In the genomic region with DNA sequence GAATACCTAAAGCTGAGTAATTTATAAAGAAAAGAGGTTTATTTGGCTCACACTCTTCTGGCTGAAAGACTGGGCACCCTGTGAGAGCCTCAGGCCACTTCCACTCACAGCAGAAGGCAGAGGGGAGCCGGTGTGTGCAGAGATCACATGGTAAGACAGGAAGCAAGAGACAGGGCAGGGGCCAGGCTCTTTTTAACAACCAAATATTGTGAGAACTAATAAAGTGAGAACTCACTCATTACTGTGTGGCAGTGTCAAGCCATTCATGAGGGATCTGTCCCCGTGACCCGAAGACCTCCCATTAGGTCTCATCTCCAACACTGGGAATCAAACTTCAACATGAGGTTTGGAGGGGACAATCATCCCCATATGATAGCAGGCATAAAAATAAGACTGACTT, we compare ENCODE assay signal across 34 cellular contexts.
"Had no signal": no experiment of that assay in that cellular context is flagged by ENCODE, and none has a peak within 500 bp of the region (broad histone marks: within the 10 kb centered on the region; RNA-seq: fewer than 3 reads in every experiment).

No MANE protein-coding gene starts in this region.

- H3K36me3 Mint-ChIP-seq: activated CD4-positive, alpha-beta memory T cell treated with anti-CD3 and anti-CD28 coated beads for 36 hours; activated naive CD8-positive, alpha-beta T cell treated with anti-CD3 and anti-CD28 coated beads for 36 hours had no signal

- H3K4me3 ChIP-seq: adrenal gland, body of pancreas, breast epithelium had no signal

- H3K27ac Mint-ChIP-seq: activated CD4-positive, alpha-beta memory T cell treated with anti-CD3 and anti-CD28 coated beads for 36 hours; activated CD4-positive, alpha-beta T cell treated with anti-CD3 and anti-CD28 coated beads, Interleukin-2, amount 10 ng/mL, durations not matched to agents 7 days and 5 days; activated naive CD4-positive, alpha-beta T cell treated with anti-CD3 and anti-CD28 coated beads for 36 hours; activated naive CD4-positive, alpha-beta T cell treated with anti-CD3 and anti-CD28 coated beads, Interleukin-2, amount 50 U/mL, for 72 hours; activated naive CD8-positive, alpha-beta T cell treated with anti-CD3 and anti-CD28 coated beads for 36 hours; activated T-cell treated with anti-CD3 and anti-CD28 coated beads, Interleukin-2, amount 50 U/mL, for 72 hours; activated T-helper 1 cell treated with anti-CD3 and anti-CD28 coated beads, Interleukin-12 subunit alpha, Interleukin-12 subunit beta, Interleukin-2, Interleukin-4 antibody, amounts not matched to agents 30 ng/mL and 10 ng/mL and 1 ng/mL, durations not matched to agents 14 hours and 24 hours and 36 hours; activated T-helper 17 cell treated with anti-CD3 and anti-CD28 coated beads, Interleukin-2, amount 50 U/mL, for 72 hours; T-helper 1 cell treated with Interleukin-12 subunit alpha and Interleukin-12 subunit beta and Interleukin-4 antibody, amounts not matched to agents 30 μg/mL and 1 μg/mL, for 36 hours; T-helper 2 cell treated with Interferon-gamma antibody and Interleukin-4, amounts not matched to agents 5 μg/mL and 100 μg/mL, for 36 hours; WTC11 had no signal

- DNase-seq: activated CD4-positive, alpha-beta memory T cell treated with anti-CD3 and anti-CD28 coated beads for 36 hours; activated CD4-positive, alpha-beta T cell treated with anti-CD3 and anti-CD28 coated beads for 4 hours; activated CD4-positive, alpha-beta T cell treated with anti-CD3 and anti-CD28 coated beads, Interleukin-2, amount 10 ng/mL, durations not matched to agents 7 days and 5 days; activated CD4-positive, CD25-positive, alpha-beta regulatory T cell; activated CD4-positive, CD25-positive, alpha-beta regulatory T cell treated with anti-CD3 and anti-CD28 coated beads, Interleukin-2, amount 50 U/mL, for 72 hours; activated CD8-positive, alpha-beta memory T cell treated with anti-CD3 and anti-CD28 coated beads, Interleukin-2, amount 50 U/mL, for 4 hours; activated effector memory CD4-positive, alpha-beta T cell treated with anti-CD3 and anti-CD28 coated beads, Interleukin-2, amount 50 U/mL, for 16 hours; activated gamma-delta T cell treated with Interleukin-2 at 50 U/mL for 16 hours; activated naive CD4-positive, alpha-beta T cell; activated naive CD4-positive, alpha-beta T cell treated with anti-CD3 and anti-CD28 coated beads for 36 hours; activated naive CD4-positive, alpha-beta T cell treated with anti-CD3 and anti-CD28 coated beads, Interleukin-2, amount 50 U/mL, for 16 hours; activated naive CD8-positive, alpha-beta T cell treated with anti-CD3 and anti-CD28 coated beads for 36 hours; activated T-cell treated with anti-CD3 and anti-CD28 coated beads for 4 hours; activated T-cell treated with anti-CD3 and anti-CD28 coated beads, Interleukin-2, amount 50 U/mL, for 1 hour; activated T-cell treated with anti-CD3 and anti-CD28 coated beads, Interleukin-2, amount 50 U/mL, for 4 hours; activated T-cell treated with anti-CD3 and anti-CD28 coated beads, Interleukin-2, amount 50 U/mL, for 72 hours; adrenal gland; amniotic stem cell; aorta; body of pancreas; brain microvascular endothelial cell; central memory CD4-positive, alpha-beta T cell; SW 1271; T-helper 1 cell; T-helper 2 cell; T-helper 9 cell; WERI-Rb-1 had no signal

- H3K27me3 ChIP-seq: adrenal gland, body of pancreas, brain microvascular endothelial cell, breast epithelium had no signal

- H3K4me1 ChIP-seq: adrenal gland, body of pancreas, breast epithelium had no signal

- H3K27ac ChIP-seq: adrenal gland, body of pancreas, brain microvascular endothelial cell, breast epithelium, WERI-Rb-1 had no signal

- H3K4me1 Mint-ChIP-seq: activated CD4-positive, alpha-beta T cell treated with anti-CD3 and anti-CD28 coated beads, Interleukin-2, amount 10 ng/mL, durations not matched to agents 7 days and 5 days; activated naive CD8-positive, alpha-beta T cell treated with anti-CD3 and anti-CD28 coated beads for 36 hours; activated T-helper 17 cell treated with anti-CD3 and anti-CD28 coated beads, Interleukin-2, amount 50 U/mL, for 72 hours; WTC11 had no signal

- H3K4me3 Mint-ChIP-seq: activated CD4-positive, alpha-beta memory T cell treated with anti-CD3 and anti-CD28 coated beads for 36 hours; activated CD4-positive, alpha-beta T cell treated with anti-CD3 and anti-CD28 coated beads, Interleukin-2, amount 10 ng/mL, durations not matched to agents 7 days and 5 days; activated naive CD4-positive, alpha-beta T cell treated with anti-CD3 and anti-CD28 coated beads for 36 hours; activated naive CD8-positive, alpha-beta T cell treated with anti-CD3 and anti-CD28 coated beads for 36 hours; activated T-cell treated with anti-CD3 and anti-CD28 coated beads, Interleukin-2, amount 50 U/mL, for 4 hours; activated T-cell treated with anti-CD3 and anti-CD28 coated beads, Interleukin-2, amount 50 U/mL, for 72 hours; activated T-helper 1 cell treated with anti-CD3 and anti-CD28 coated beads, Interleukin-12 subunit alpha, Interleukin-12 subunit beta, Interleukin-2, Interleukin-4 antibody, amounts not matched to agents 30 ng/mL and 10 ng/mL and 1 ng/mL, durations not matched to agents 14 hours and 24 hours and 36 hours; activated T-helper 17 cell treated with anti-CD3 and anti-CD28 coated beads, Interleukin-2, amount 50 U/mL, for 72 hours; T-helper 1 cell treated with Interleukin-12 subunit alpha and Interleukin-12 subunit beta and Interleukin-4 antibody, amounts not matched to agents 30 μg/mL and 1 μg/mL, for 36 hours; T-helper 2 cell treated with Interferon-gamma antibody and Interleukin-4, amounts not matched to agents 5 μg/mL and 100 μg/mL, for 36 hours; WTC11 had no signal

- ATAC-seq: activated naive CD4-positive, alpha-beta T cell treated with anti-CD3 and anti-CD28 coated beads, Interleukin-2, amount 50 U/mL, for 72 hours; activated T-cell treated with anti-CD3 and anti-CD28 coated beads, Interleukin-2, amount 50 U/mL, for 4 hours; activated T-cell treated with anti-CD3 and anti-CD28 coated beads, Interleukin-2, amount 50 U/mL, for 72 hours; activated T-helper 17 cell treated with anti-CD3 and anti-CD28 coated beads, Interleukin-2, amount 50 U/mL, for 72 hours; body of pancreas; WTC11 had no signal

- H3K36me3 ChIP-seq: adrenal gland, brain microvascular endothelial cell, breast epithelium, WERI-Rb-1 had no signal
